Comparison of ENCODE assay signal across 2 cellular contexts in genomic region chr1:24688033-24688432, GRCh38.
TF ChIP-seq lines count a peak whose summit lies in the region.

No MANE protein-coding gene starts in this region.

TF ChIP-seq in IMR-90, 13 proteins besides CTCF, POLR2A, EP300 and RAD21:
- TF ChIP-seq NFE2L2 (IDR thresholded peaks at IDR 0.05; ENCODE audit: low read depth, low read length) (no peak), MXI1 (IDR thresholded peaks at IDR 0.05; ENCODE audit: borderline replicate concordance, low read depth, low read length) (no peak), SMC3 (IDR thresholded peaks at IDR 0.05; ENCODE audit: low read depth, low read length) (no peak), CEBPB (IDR thresholded peaks at IDR 0.05; ENCODE audit: low read depth, low read length) (no peak), FOS (IDR thresholded peaks at IDR 0.05; ENCODE audit: low read depth, low read length) (no peak), RFX5 (IDR thresholded peaks at IDR 0.05; ENCODE audit: low read depth, low read length) (no peak), MAFK (IDR thresholded peaks at IDR 0.05; ENCODE audit: low read depth, low read length) (no peak), ELK1 (IDR thresholded peaks at IDR 0.05; ENCODE audit: borderline replicate concordance, low read depth, low read length) (no peak), BHLHE40 (IDR thresholded peaks at IDR 0.05; ENCODE audit: low read depth, low read length) (no peak)

TF ChIP-seq in GM12878, 131 proteins besides CTCF, POLR2A, EP300 and RAD21:
- TF ChIP-seq ZNF207 (IDR thresholded peaks at IDR 0.05; ENCODE audit: borderline replicate concordance) (no peak), ZNF274 (IDR thresholded peaks at IDR 0.05; ENCODE audit: insufficient read depth, insufficient read length) (no peak), ATF3 (IDR thresholded peaks at IDR 0.05; ENCODE audit: borderline replicate concordance, extremely low read depth, low read depth, low read length) (no peak), CEBPZ (IDR thresholded peaks at IDR 0.05; ENCODE audit: low read depth, low read length) (no peak), E2F8 (IDR thresholded peaks at IDR 0.05; ENCODE audit: low read depth, partially characterized antibody) (no peak), TCF3 (IDR thresholded peaks at IDR 0.05; ENCODE audit: borderline replicate concordance, insufficient read depth, low read depth, low read length) (no peak), BMI1 (IDR thresholded peaks at IDR 0.05; ENCODE audit: borderline replicate concordance) (no peak), KLF5 (IDR thresholded peaks at IDR 0.05; ENCODE audit: partially characterized antibody) (no peak)
